In genomic region chr4:182916483-182917181, GRCh38 we compare ENCODE assay signal across 7 cellular contexts. TPM values are rescaled to one million over a fixed set of nuclear protein-coding genes. Genes with fewer than 3 reads are reported as not detected.
A peak's percentile ranks its signal among the peaks of the same experiment; 100 is the strongest.
DNase-seq lines count a peak whose midpoint lies in the region; FAIRE-seq and TF ChIP-seq lines count a peak whose summit lies in the region.

No MANE protein-coding gene starts in this region.

- H3K4me3 Mint-ChIP-seq in H9 = peak overlapping the region; percentile 84 to 89

- H3K27ac ChIP-seq in H9 (ENCODE audit: insufficient read length, low read depth, low read length) (no peak overlapping the region), H1 (ENCODE audit: low read depth, low read length) (no peak overlapping the region; the same call in 1 of the 2 replicates)

- H3K18ac ChIP-seq in H9 (ENCODE audit: insufficient read length, low read depth, low read length) (peak overlapping the region; percentile 81), H1 (ENCODE audit: extremely low read depth, low read length) (no peak overlapping the region; the same call in 1 of the 2 replicates)

- H3K4me3 ChIP-seq in Loucy (ENCODE audit: low read length, poor library complexity, severe bottlenecking) (peak overlapping the region; percentile 87), H1 (ENCODE audit: extremely low read depth in 1 of 4, insufficient read depth in 2 of 4, low read depth in 3 of 4, low read length in 4 of 4) (peak overlapping the region; percentile 42 to 74 (median 67)), mononuclear cell (ENCODE audit: low read length) (peak overlapping the region; percentile 62)

- H3K23ac ChIP-seq in H9 (ENCODE audit: insufficient read length, low read depth, low read length) (no peak overlapping the region), H1 (ENCODE audit: insufficient read length) (no peak overlapping the region)

- H3K4me1 Mint-ChIP-seq in H9 = peaks cover 22 to 27% of the 10 kb centered on the region in 2 experiments

- DNase-seq in GM12892 (ENCODE audit: insufficient read length) (no peak), H9 (peak; percentile 45), H1 (ENCODE audit: low read depth in 1 of 2, low spot score in 2 of 2) (peak in 1 of 2 experiments; percentile 72)
- DNase-seq in activated CD4-positive, alpha-beta T cell treated with anti-CD3 and anti-CD28 coated beads for 4 hours = peak; percentile 26 to 35
- DNase-seq in stimulated activated naive CD4-positive, alpha-beta T cell treated with Interleukin-2 at 50 U/mL for 16 hours (lab: John Stamatoyannopoulos, UW) = peak; percentile 31

- TF ChIP-seq EP300 in H1 (IDR thresholded peaks at IDR 0.05; ENCODE audit: borderline replicate concordance in 1 of 2, low read depth in 2 of 2, low read length in 2 of 2) = no peak

- H3K4me2 ChIP-seq in H9 (ENCODE audit: insufficient read depth, insufficient read length, low read length) (peak overlapping the region; percentile 58), Loucy (ENCODE audit: low read depth, low read length, poor library complexity, severe bottlenecking) (peak overlapping the region; percentile 82), H1 (ENCODE audit: insufficient read depth in 1 of 2, low read depth in 2 of 2, low read length in 2 of 2) (peak overlapping the region; percentile 68 to 95)

- H3K9ac ChIP-seq in H9 (ENCODE audit: extremely low read depth, insufficient read length, low read length) = peak overlapping the region; percentile 59
- peak overlapping the region; percentile 86 for H3K9ac ChIP-seq in Loucy (ENCODE audit: low read depth, low read length, poor library complexity, severe bottlenecking)
- peak overlapping the region; percentile 39 to 86 (median 70); a peak in 6 of 7 replicates for H3K9ac ChIP-seq in H1 (replicated peaks in 1 of 4; ENCODE audit: extremely low read depth in 1 of 4, low read depth in 3 of 4, low read length in 3 of 4)

- no peaks in the 10 kb centered on the region for H4K20me1 ChIP-seq in H9 (ENCODE audit: control insufficient read depth, insufficient read depth, insufficient read length)
- peaks cover 15% of the 10 kb centered on the region for H4K20me1 ChIP-seq in Loucy (ENCODE audit: insufficient read depth, low read length, poor library complexity, severe bottlenecking)
- no peaks in the 10 kb centered on the region for H4K20me1 ChIP-seq in H1 (replicated peaks in 1 of 2; ENCODE audit: control insufficient read depth in 1 of 2, insufficient read depth in 2 of 2, low read length in 2 of 2)

- no peak overlapping the region for H3K4ac ChIP-seq in H9 (ENCODE audit: low read depth, low read length)
- H3K4ac ChIP-seq in H1 (replicated peaks; ENCODE audit: insufficient read length, low read depth, low read length) = no peak overlapping the region

- peak overlapping the region; percentile 92 for H3K14ac ChIP-seq in H9 (ENCODE audit: insufficient read depth, low read length)
- no peak overlapping the region for H3K14ac ChIP-seq in H1 (ENCODE audit: insufficient read length)

- POLR2A ChIA-PET in H1 (lab: Charles Lee; ENCODE audit: partially characterized antibody) = interaction anchor here (1.2 to 1.3 kb wide), 2 partner anchors 9 to 21 kb away, joined by 3 read pairs; no protein-coding TSS in a partner anchor

- no peak overlapping the region for H2BK12ac ChIP-seq in H9 (ENCODE audit: insufficient read length, low read depth, low read length)
- peak overlapping the region; percentile 39; the same call in 1 of the 2 replicates for H2BK12ac ChIP-seq in H1 (ENCODE audit: low read depth, low read length)

- H3K36me3 ChIP-seq in Loucy (ENCODE audit: insufficient read depth, low read length) (no peaks in the 10 kb centered on the region; the same call in 1 of the 2 replicates), H1 (ENCODE audit: control insufficient read depth in 2 of 4, insufficient read depth in 4 of 4, low read length in 3 of 4) (peaks cover 3 to 24% (median 13%) of the 10 kb centered on the region in 4 experiments; a peak in 7 of 8 replicates)

- H4K5ac ChIP-seq in H9 (ENCODE audit: insufficient read length, low read depth, low read length) = no peak overlapping the region
- H4K5ac ChIP-seq in H1 (ENCODE audit: insufficient read length, low read depth, low read length) = peak overlapping the region; percentile 47

- no peak overlapping the region for H3T11ph ChIP-seq in H9 (ENCODE audit: low read length)

- no peak for TF ChIP-seq RAD21 in H1 (IDR thresholded peaks at IDR 0.05 in 1 of 2, conservative IDR thresholded peaks at IDR 0.05 in 1 of 2; ENCODE audit: low read depth in 2 of 2, low read length in 2 of 2)

- H3K4me1 ChIP-seq in H9 (ENCODE audit: insufficient read depth, low read length) (no peaks in the 10 kb centered on the region), Loucy (ENCODE audit: insufficient read depth, low read length, poor library complexity, severe bottlenecking) (peaks cover 60% of the 10 kb centered on the region), H1 (replicated peaks in 1 of 4; ENCODE audit: control insufficient read depth in 3 of 4, insufficient read depth in 4 of 4, low read length in 3 of 4) (peaks cover 2 to 7% (median 4%) of the 10 kb centered on the region in 4 experiments; a peak in 6 of 7 replicates), mononuclear cell (ENCODE audit: insufficient read depth, low read length) (peaks cover 26% of the 10 kb centered on the region)

- no peaks in the 10 kb centered on the region for H3K9me3 Mint-ChIP-seq in H9

- TF ChIP-seq POLR2A in GM12892 (IDR thresholded peaks at IDR 0.05; ENCODE audit: low read depth, low read length) (peak; percentile 50; the same call in 1 of the 2 replicates), H1 (IDR thresholded peaks at IDR 0.05; ENCODE audit: control extremely low read depth in 1 of 2, low read depth in 2 of 2, low read length in 2 of 2) (peak in 1 of 2 experiments; percentile 68; a peak in 2 of 3 replicates)

- H3K36me3 Mint-ChIP-seq in H9 (ENCODE audit: insufficient read depth in 1 of 3, low read depth in 3 of 3) = peaks cover 10 to 36% (median 35%) of the 10 kb centered on the region in 3 experiments; a peak in 6 of 7 replicates

- no CpG with 5 or more reads among the region's 38 CpGs for WGBS in H9 (ENCODE audit: extremely low coverage, insufficient read length, low lambda C conversion rate)
- WGBS in H1 (ENCODE audit: extremely low coverage in 1 of 2, insufficient coverage in 1 of 2, insufficient read length in 1 of 2, insufficient replicate concordance in 2 of 2, low coverage in 1 of 2, low lambda C conversion rate in 2 of 2, missing lambda C conversion rate in 1 of 2), 2 experiments = 18% methylated on average over 17 of the region's 38 CpGs; no CpG with 5 or more reads in 1 of the 2 experiments

- 0 out of 2 replicates have a peak, but pooled peaks cover 5% of the 10 kb centered on the region for H3F3A ChIP-seq in Loucy (ENCODE audit: low read depth)

- no peak overlapping the region for H2BK5ac ChIP-seq in H9 (ENCODE audit: insufficient read length, low read length)
- peak overlapping the region; percentile 92; the same call in 1 of the 2 replicates for H2BK5ac ChIP-seq in H1 (ENCODE audit: low read depth, low read length)

- H2BK15ac ChIP-seq in H9 (ENCODE audit: low read depth, low read length) = no peak overlapping the region
- H2BK15ac ChIP-seq in H1 (ENCODE audit: low read length) = no peak overlapping the region

- H3K79me1 ChIP-seq in H9 (ENCODE audit: insufficient read depth, low read depth, low read length, poor library complexity, severe bottlenecking) (no peaks in the 10 kb centered on the region), H1 (ENCODE audit: low read depth, low read length) (no peaks in the 10 kb centered on the region)

- H3K23me2 ChIP-seq in H9 (ENCODE audit: insufficient read length, low read depth, low read length, poor library complexity, severe bottlenecking) (no peaks in the 10 kb centered on the region), H1 (ENCODE audit: low read depth, low read length) (peaks cover 4% of the 10 kb centered on the region; the same call in 1 of the 2 replicates)

- CTCF ChIA-PET in H1 (lab: Charles Lee; ENCODE audit: partially characterized antibody) = interaction anchor here (1.0 to 1.1 kb wide), 2 partner anchors 8 to 9 kb away, joined by 3 read pairs; no protein-coding TSS in a partner anchor

- no peak overlapping the region for H2AK5ac ChIP-seq in H9 (ENCODE audit: insufficient read length, low read length)
- no peak overlapping the region for H2AK5ac ChIP-seq in H1 (ENCODE audit: low read depth, low read length)

- H2BK20ac ChIP-seq in H9 (ENCODE audit: low read depth, low read length, poor library complexity, severe bottlenecking) (no peak overlapping the region), H1 (ENCODE audit: low read length) (no peak overlapping the region)

- H3K27me3 Mint-ChIP-seq in H9 (ENCODE audit: low read depth) = peaks cover 6% of the 10 kb centered on the region

- H3K9me3 ChIP-seq in H9 (ENCODE audit: control insufficient read depth, low read depth, low read length) (no peaks in the 10 kb centered on the region), Loucy (ENCODE audit: insufficient read depth, low read depth, low read length) (no peaks in the 10 kb centered on the region), H1 (ENCODE audit: insufficient read depth in 2 of 2, low read depth in 1 of 2, low read length in 1 of 2) (no peaks in the 10 kb centered on the region), mononuclear cell (ENCODE audit: low read depth, low read length) (no peaks in the 10 kb centered on the region)

- H2BK120ac ChIP-seq in H9 (ENCODE audit: low read depth, low read length, poor library complexity, severe bottlenecking) = no peak overlapping the region
- H2BK120ac ChIP-seq in H1 (replicated peaks; ENCODE audit: low read depth, low read length) = no peak overlapping the region

- H4K8ac ChIP-seq in H9 (replicated peaks; ENCODE audit: insufficient read length, low read depth, low read length) = no peak overlapping the region
- H4K8ac ChIP-seq in H1 (ENCODE audit: extremely low read depth, insufficient read depth, low read length) = peak overlapping the region; percentile 94

- peak overlapping the region in 2 of 3 experiments; percentile 3 to 96; a peak in 4 of 7 replicates for H3K27ac Mint-ChIP-seq in H9

- no peaks in the 10 kb centered on the region for H3K9me2 ChIP-seq in Loucy (replicated peaks; ENCODE audit: low read depth, low read length)

- H3K56ac ChIP-seq in H9 (ENCODE audit: insufficient read length, low read depth, low read length) (no peak overlapping the region), H1 (replicated peaks; ENCODE audit: insufficient read length, low read depth, low read length) (no peak overlapping the region)

- no peak overlapping the region for H2AFZ ChIP-seq in H9 (ENCODE audit: low read length)
- H2AFZ ChIP-seq in Loucy (ENCODE audit: low read length) = peak overlapping the region; percentile 63; the same call in 1 of the 2 replicates
- H2AFZ ChIP-seq in H1 (ENCODE audit: low read length) = peak overlapping the region; percentile 75

- no peak for TF ChIP-seq CTCF in H9 (conservative IDR thresholded peaks at IDR 0.05)
- no peak for TF ChIP-seq CTCF in Loucy (conservative IDR thresholded peaks at IDR 0.05; ENCODE audit: low read length)
- TF ChIP-seq CTCF in H1 (IDR thresholded peaks at IDR 0.05; ENCODE audit: control extremely low read depth in 1 of 3, insufficient read depth in 1 of 3, low read depth in 1 of 3, low read length in 3 of 3) = no peak

- H3K27me3 ChIP-seq in H9 (ENCODE audit: insufficient read depth, low read length) = no peaks in the 10 kb centered on the region
- H3K27me3 ChIP-seq in Loucy (ENCODE audit: insufficient read depth, low read length, poor library complexity, severe bottlenecking) = no peaks in the 10 kb centered on the region
- peaks cover 0 to 3% (median 0%) of the 10 kb centered on the region in 4 experiments; a peak in 3 of 7 replicates for H3K27me3 ChIP-seq in H1 (replicated peaks in 1 of 4; ENCODE audit: control insufficient read depth in 3 of 4, extremely low read depth in 1 of 4, insufficient read depth in 3 of 4, low read length in 3 of 4)
- no peaks in the 10 kb centered on the region for H3K27me3 ChIP-seq in mononuclear cell (ENCODE audit: insufficient read depth, low read length)

- H4K91ac ChIP-seq in H9 (ENCODE audit: insufficient read length, low read depth, low read length) = no peak overlapping the region
- H4K91ac ChIP-seq in H1 (replicated peaks; ENCODE audit: insufficient read length, low read length) = peak overlapping the region; percentile 78

- H3K79me2 ChIP-seq in H9 (ENCODE audit: insufficient read depth, low read length) (no peaks in the 10 kb centered on the region), Loucy (ENCODE audit: insufficient read depth, low read length) (peaks cover 50% of the 10 kb centered on the region), H1 (ENCODE audit: control insufficient read depth in 1 of 2, insufficient read depth in 2 of 2, low read length in 2 of 2) (0 out of 4 replicates have a peak, but pooled peaks cover 0 to 4% of the 10 kb centered on the region in 2 experiments)

- FAIRE-seq in GM12892 (lab: Jason Lieb, UNC) (peak; percentile 93), H1 (lab: Jason Lieb, UNC) (no peak)

RNA-seq across cellular contexts. Expression of gene DCTD, which starts 0.6 kb away (rescaled TPM):
- 84.8 TPM for polyA plus RNA-seq in GM12892 (2012; ENCODE audit: missing spikeins)
- total RNA-seq in H9 (2021) = 95.5 and 100 TPM in 2 replicates
- total RNA-seq in H1 (2021; fragmentation: NEBNext Ultra II Directional; extraction: Animal tissue kit (Norgen Biotek cat#: 25700)) = 69.4 and 69.5 TPM in 2 replicates
- 60.2 and 61.2 TPM in 2 replicates for polyA plus RNA-seq in H1 (2011; rRNA removed)
- 55.4 TPM for polyA plus RNA-seq in H1 (2011; cell fraction: cytosol; rRNA removed)
- polyA plus RNA-seq in H1 (2011; cell fraction: nucleus; rRNA removed) = 55.1 TPM
- polyA plus RNA-seq in H1 (2012, experiment 1 of 2) = 56.3 to 75.6 TPM (median 62.9 TPM) in 4 replicates
- 39.2 TPM for polyA plus RNA-seq in H1 (2012, experiment 2 of 2)
- polyA plus RNA-seq in H1 (2013, experiment 1 of 2) = 60.0 TPM
- 61.4 TPM for polyA plus RNA-seq in H1 (2013, experiment 2 of 2)
- 41.0 and 75.2 TPM in 2 replicates for polyA minus RNA-seq in H1 (2011; rRNA and poly(A)+ RNA removed)
- 24.4 TPM for polyA minus RNA-seq in H1 (2011; cell fraction: cytosol; rRNA and poly(A)+ RNA removed)
- 37.3 TPM for polyA minus RNA-seq in H1 (2011; cell fraction: nucleus; rRNA and poly(A)+ RNA removed)
- total RNA-seq in mononuclear cell = 39.9 TPM
